In the genomic region with DNA sequence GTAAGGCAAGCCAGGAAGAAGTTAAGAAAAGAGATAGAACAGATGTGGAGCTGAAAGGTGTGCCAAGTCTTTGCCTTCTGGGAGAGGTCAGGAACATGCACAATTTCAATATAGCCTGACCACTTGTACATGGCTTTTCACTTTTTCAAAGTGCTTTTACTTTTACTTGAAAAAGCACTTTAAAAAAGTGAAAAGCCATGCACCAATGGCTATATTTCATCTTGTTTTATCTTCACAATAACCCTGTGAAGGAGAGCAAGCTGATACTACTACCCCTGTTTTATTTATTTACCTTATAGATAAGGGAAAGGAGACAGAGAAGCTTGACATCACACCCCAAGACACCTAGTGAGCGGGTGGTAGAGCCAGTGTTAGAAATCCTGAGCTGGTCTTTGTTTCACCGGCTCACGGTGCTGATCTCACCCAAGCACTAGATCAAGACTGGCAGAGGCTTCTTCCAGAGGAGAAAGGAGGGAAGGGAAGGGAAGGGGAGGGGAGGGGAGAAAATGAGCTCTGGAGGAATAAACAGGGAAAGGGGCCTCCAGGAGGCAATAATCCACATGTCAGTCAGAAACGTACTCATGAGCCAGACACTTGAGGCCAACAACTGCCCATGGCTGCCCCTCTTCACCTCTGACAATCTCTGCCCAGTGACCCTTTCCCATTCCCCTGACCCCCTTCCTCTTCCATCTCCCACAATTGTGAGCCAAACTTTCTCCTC, we compare ENCODE assay signal across 28 cellular contexts.
"Had no signal": no experiment of that assay in that cellular context is flagged by ENCODE, and none has a peak within 500 bp of the region (broad histone marks: within the 10 kb centered on the region; RNA-seq: fewer than 3 reads in every experiment).

No MANE protein-coding gene starts in this region.

- H3K4me3 ChIP-seq: SK-N-MC had no signal

- H3K27ac ChIP-seq: SK-N-MC had no signal

- DNase-seq: activated CD4-positive, alpha-beta T cell treated with anti-CD3 and anti-CD28 coated beads for 48 hours; activated CD4-positive, alpha-beta T cell treated with anti-CD3 and anti-CD28 coated beads, Interleukin-2, amount 50 U/mL, for 4 hours; activated CD4-positive, CD25-positive, alpha-beta regulatory T cell treated with anti-CD3 and anti-CD28 coated beads, Interleukin-2, amount 50 U/mL, for 72 hours; activated CD8-positive, alpha-beta T cell treated with anti-CD3 and anti-CD28 coated beads, Interleukin-2, amount 10 ng/mL, durations not matched to agents 7 days and 5 days; activated effector memory CD4-positive, alpha-beta T cell treated with anti-CD3 and anti-CD28 coated beads, Interleukin-2, amount 50 U/mL, for 16 hours; activated naive CD4-positive, alpha-beta T cell treated with Interleukin-2 at 50 U/mL for 16 hours; activated T-cell treated with anti-CD3 and anti-CD28 coated beads, Interleukin-2, amount 50 U/mL, for 4 hours; aorta; Kasumi-1; KBM-7; NCI-H1092 treated with DMSO at 0.1 percent for 48 hours; NCI-H1417 treated with DMSO at 0.1 percent for 48 hours; NCI-H1694; NCI-H2029; NCI-H2107; NCI-H345; NCI-H510A treated with DMSO at 0.1 percent for 48 hours; NCI-H69; NK-92 treated with Interleukin-12 subunit alpha and Interleukin-12 subunit beta, amount 100 ng/mL, for 24 hours; OCI-M1; RPMI8226; T-helper 1 cell had no signal

- H3K4me3 Mint-ChIP-seq: activated CD8-positive, alpha-beta T cell treated with anti-CD3 and anti-CD28 coated beads, Interleukin-2, amount 10 ng/mL, durations not matched to agents 7 days and 5 days; activated T-cell treated with anti-CD3 and anti-CD28 coated beads, Interleukin-2, amount 50 U/mL, for 4 hours; central memory CD8-positive, alpha-beta T cell; T-helper 2 cell treated with Interferon-gamma antibody and Interleukin-4, amounts not matched to agents 5 μg/mL and 100 μg/mL, for 36 hours; WTC11 had no signal

- ATAC-seq: activated CD8-positive, alpha-beta T cell treated with anti-CD3 and anti-CD28 coated beads, Interleukin-2, amount 10 ng/mL, durations not matched to agents 7 days and 5 days; activated T-cell treated with anti-CD3 and anti-CD28 coated beads, Interleukin-2, amount 50 U/mL, for 4 hours; Panc1; Right ventricle myocardium inferior had no signal

- H3K36me3 Mint-ChIP-seq: WTC11 had no signal

- H3K27ac Mint-ChIP-seq: activated CD8-positive, alpha-beta T cell treated with anti-CD3 and anti-CD28 coated beads, Interleukin-2, amount 10 ng/mL, durations not matched to agents 7 days and 5 days; T-helper 2 cell treated with Interferon-gamma antibody and Interleukin-4, amounts not matched to agents 5 μg/mL and 100 μg/mL, for 36 hours; WTC11 had no signal

- H3K9me3 Mint-ChIP-seq: central memory CD8-positive, alpha-beta T cell had no signal

- H3K27me3 Mint-ChIP-seq: central memory CD8-positive, alpha-beta T cell had no signal
